Comparison of ENCODE assay signal across 9 cellular contexts in the genomic region with DNA sequence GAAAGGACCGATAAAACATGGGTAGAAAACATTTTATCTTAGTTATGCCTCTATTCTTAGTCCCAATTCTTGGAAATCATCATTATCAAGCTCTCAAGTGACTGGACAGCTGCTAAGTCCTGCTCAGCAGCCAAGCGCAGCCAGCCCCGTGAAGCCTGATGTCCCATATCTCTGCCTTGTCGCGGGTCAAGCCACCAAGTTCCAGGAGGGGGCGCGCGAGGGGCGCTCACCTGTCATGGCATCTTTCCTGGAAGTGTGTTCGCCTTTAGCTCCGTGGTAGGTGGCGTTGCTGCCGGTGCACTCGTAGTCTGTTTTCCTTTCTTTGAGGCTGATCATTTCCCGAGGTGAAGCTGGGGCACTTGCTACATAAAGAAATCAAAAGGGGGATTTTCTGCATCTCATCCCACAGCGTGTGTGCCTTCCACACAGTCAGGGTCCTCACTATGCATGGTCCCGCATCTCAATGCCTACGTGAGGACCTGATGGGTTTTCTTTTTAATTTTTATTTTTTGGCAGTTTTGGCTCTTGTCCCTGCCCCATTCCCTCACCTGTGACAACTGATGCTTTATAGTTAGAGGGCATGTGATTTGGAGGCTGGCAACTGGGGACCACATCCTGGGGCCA.
DNase-seq lines count a peak whose midpoint lies in the region; ATAC-seq and TF ChIP-seq lines count a peak whose summit lies in the region.
"Had no signal": no experiment of that assay in that cellular context is flagged by ENCODE, and none has a peak within 500 bp of the region (broad histone marks: within the 10 kb centered on the region; RNA-seq: fewer than 3 reads in every experiment).

No MANE protein-coding gene starts in this region.

- ATAC-seq in DND-41 (ENCODE audit: insufficient read depth, low read depth) (peak; percentile 73; the same call in 2 of the 3 replicates), GM21423 (IDR thresholded peaks at IDR 0.05; ENCODE audit: unreplicated experiment) (peak; percentile 83)
- ATAC-seq in activated naive CD8-positive, alpha-beta T cell treated with anti-CD3 and anti-CD28 coated beads, Interleukin-2, amount 10 ng/mL, durations not matched to agents 7 days and 5 days (ENCODE audit: low read depth): peak; percentile 90

- H3K9me3 ChIP-seq in DND-41 (ENCODE audit: insufficient read depth, low read length, severe bottlenecking): no peaks in the 10 kb centered on the region

- peak; percentile 73 for TF ChIP-seq CTCF in DND-41 (IDR thresholded peaks at IDR 0.05; ENCODE audit: borderline replicate concordance, extremely low read depth, low read length, poor library complexity, severe bottlenecking)

- no peak overlapping the region for H3K27ac Mint-ChIP-seq in activated naive CD8-positive, alpha-beta T cell treated with anti-CD3 and anti-CD28 coated beads, Interleukin-2, amount 10 ng/mL, durations not matched to agents 7 days and 5 days
- H3K27ac Mint-ChIP-seq: dendritic cell treated with granulocyte-macrophage colony-stimulating factor and Interleukin-4, amounts not matched to agents 40 ng/mL and 50 ng/mL, for 4 days had no signal

- no peak overlapping the region for H3K4me2 ChIP-seq in DND-41 (ENCODE audit: insufficient read depth, low read length)

- no peak overlapping the region for H3K4me3 ChIP-seq in DND-41 (ENCODE audit: low read depth in 1 of 2, low read length in 2 of 2)

- no peaks in the 10 kb centered on the region for H3K36me3 Mint-ChIP-seq in activated naive CD8-positive, alpha-beta T cell treated with anti-CD3 and anti-CD28 coated beads, Interleukin-2, amount 10 ng/mL, durations not matched to agents 7 days and 5 days

- H3K27ac ChIP-seq in DND-41 (ENCODE audit: low read length): no peak overlapping the region

- no peak overlapping the region for H2AFZ ChIP-seq in DND-41 (ENCODE audit: low read depth, low read length)

- H3K36me3 ChIP-seq in DND-41 (ENCODE audit: insufficient read depth, low read length): no peaks in the 10 kb centered on the region

- no peaks in the 10 kb centered on the region for H3K79me2 ChIP-seq in DND-41 (ENCODE audit: insufficient read depth, low read length)

- no peaks in the 10 kb centered on the region for H3K27me3 ChIP-seq in DND-41 (ENCODE audit: insufficient read depth, low read length, poor library complexity)

- peak overlapping the region; percentile 30 for H3K4me3 Mint-ChIP-seq in activated naive CD8-positive, alpha-beta T cell treated with anti-CD3 and anti-CD28 coated beads, Interleukin-2, amount 10 ng/mL, durations not matched to agents 7 days and 5 days
- H3K4me3 Mint-ChIP-seq: dendritic cell treated with granulocyte-macrophage colony-stimulating factor and Interleukin-4, amounts not matched to agents 40 ng/mL and 50 ng/mL, for 4 days had no signal

- POLR2A ChIA-PET in activated naive CD8-positive, alpha-beta T cell treated with anti-CD3 and anti-CD28 coated beads, Interleukin-2, amount 10 ng/mL, durations not matched to agents 7 days and 5 days (lab: Charles Lee): no interaction called here

- H3K27me3 Mint-ChIP-seq in activated naive CD8-positive, alpha-beta T cell treated with anti-CD3 and anti-CD28 coated beads, Interleukin-2, amount 10 ng/mL, durations not matched to agents 7 days and 5 days: peaks cover 10% of the 10 kb centered on the region

- no peak overlapping the region for H3K9ac ChIP-seq in DND-41 (ENCODE audit: low read depth, low read length)

- H4K20me1 ChIP-seq in DND-41 (ENCODE audit: insufficient read depth, low read length): no peaks in the 10 kb centered on the region

- H3K9me3 Mint-ChIP-seq in activated naive CD8-positive, alpha-beta T cell treated with anti-CD3 and anti-CD28 coated beads, Interleukin-2, amount 10 ng/mL, durations not matched to agents 7 days and 5 days: no peaks in the 10 kb centered on the region
- H3K9me3 Mint-ChIP-seq: dendritic cell treated with granulocyte-macrophage colony-stimulating factor and Interleukin-4, amounts not matched to agents 40 ng/mL and 50 ng/mL, for 4 days had no signal

- DNase-seq in DND-41: peak; percentile 54
- peak; percentile 12 for DNase-seq in HPDE6-E6E7 (ENCODE audit: extremely low spot score)
- DNase-seq in SKM-1 treated with dmso at 0.1 percent for 144 hours (lab: John Stamatoyannopoulos, UW; ENCODE audit: unreplicated experiment): peak; percentile 25
- peak; percentile 80 for DNase-seq in activated naive CD8-positive, alpha-beta T cell treated with anti-CD3 and anti-CD28 coated beads, Interleukin-2, amount 10 ng/mL, durations not matched to agents 7 days and 5 days
- peak; percentile 76 for DNase-seq in iPS-NIHi11 (ENCODE audit: low spot score)
- DNase-seq in stimulated activated CD4-positive, alpha-beta T cell treated with anti-CD3 and anti-CD28 coated beads, Interleukin-1b, Interleukin-23, amount 100 ng/mL, for 4 hours (ENCODE audit: low read depth in 2 of 2): peak; percentile 39 to 58
- DNase-seq in NK-92 (lab: John Stamatoyannopoulos, UW; ENCODE audit: unreplicated experiment): no peak

- peaks cover 8% of the 10 kb centered on the region for H3K4me1 Mint-ChIP-seq in activated naive CD8-positive, alpha-beta T cell treated with anti-CD3 and anti-CD28 coated beads, Interleukin-2, amount 10 ng/mL, durations not matched to agents 7 days and 5 days

- H3K4me1 ChIP-seq in DND-41 (ENCODE audit: insufficient read depth, low read length): no peaks in the 10 kb centered on the region
